Comparison of ENCODE assay signal across 8 cellular contexts in genomic region chrX:65451663-65452062, GRCh38.
DNase-seq lines count a peak whose midpoint lies in the region; ATAC-seq and TF ChIP-seq lines count a peak whose summit lies in the region.

No MANE protein-coding gene starts in this region.

- H3K36me3 ChIP-seq in DND-41 (ENCODE audit: insufficient read depth, low read length) (no peaks in the 10 kb centered on the region), psoas muscle (ENCODE audit: insufficient read depth in 1 of 2, low read depth in 1 of 2) (no peaks in the 10 kb centered on the region)

- H3K4me1 ChIP-seq in DND-41 (ENCODE audit: insufficient read depth, low read length): no peaks in the 10 kb centered on the region
- no peaks in the 10 kb centered on the region for H3K4me1 ChIP-seq in psoas muscle

- ATAC-seq in DND-41 (ENCODE audit: insufficient read depth, low read depth) (peak; percentile 58), psoas muscle (no peak), HG02970 (IDR thresholded peaks at IDR 0.05; ENCODE audit: low FRiP score, unreplicated experiment) (no peak)

- 44 to 48% (median 47%) methylated on average over 2 of the region's 2 CpGs for WGBS in psoas muscle, 3 donors

- H3K27ac ChIP-seq in 22Rv1 (no peak overlapping the region), DND-41 (ENCODE audit: low read length) (no peak overlapping the region), dorsolateral prefrontal cortex (no peak overlapping the region), psoas muscle (no peak overlapping the region)

- H3K9ac ChIP-seq in DND-41 (ENCODE audit: low read depth, low read length): no peak overlapping the region

- H2AFZ ChIP-seq in DND-41 (ENCODE audit: low read depth, low read length): no peak overlapping the region

- no peak overlapping the region for H3K4me2 ChIP-seq in DND-41 (ENCODE audit: insufficient read depth, low read length)

- H3K27me3 ChIP-seq in DND-41 (ENCODE audit: insufficient read depth, low read length, poor library complexity) (no peaks in the 10 kb centered on the region), dorsolateral prefrontal cortex (peaks cover 0 to 16% (median 0%) of the 10 kb centered on the region in 45 donors), psoas muscle (ENCODE audit: insufficient read depth in 3 of 3, low read length in 2 of 3) (peaks cover 0 to 3% (median 0%) of the 10 kb centered on the region in 3 donors)

- peak; percentile 60 for TF ChIP-seq CTCF in 22Rv1 (IDR thresholded peaks at IDR 0.05)
- TF ChIP-seq CTCF in DND-41 (IDR thresholded peaks at IDR 0.05; ENCODE audit: borderline replicate concordance, extremely low read depth, low read length, poor library complexity, severe bottlenecking): peak; percentile 67
- peak in 33 of 56 donors; percentile 7 to 44 (median 30) for TF ChIP-seq CTCF in dorsolateral prefrontal cortex (IDR thresholded peaks at IDR 0.05 in 54 of 56, conservative IDR thresholded peaks at IDR 0.05 in 2 of 56; ENCODE audit: low read depth in 1 of 56, partially characterized antibody in 56 of 56)
- TF ChIP-seq CTCF in psoas muscle (IDR thresholded peaks at IDR 0.05): peak; percentile 12

- H4K20me1 ChIP-seq in DND-41 (ENCODE audit: insufficient read depth, low read length): no peaks in the 10 kb centered on the region

- peak; percentile 44 for DNase-seq in DND-41
- peak; percentile 4 for DNase-seq in HCEC 1CT
- peak; percentile 2 for DNase-seq in NCI-H526 treated with DMSO at 0.1 percent for 48 hours (lab: John Stamatoyannopoulos, UW)
- no peak for DNase-seq in dorsolateral prefrontal cortex
- DNase-seq in psoas muscle: no peak
- DNase-seq in activated T-cell treated with anti-CD3 and anti-CD28 coated beads for 4 hours: no peak

- intact Hi-C loops in dorsolateral prefrontal cortex (cut with DNase I) (no loop called here), psoas muscle (cut with DNase I) (no loop called here)

- H3K79me2 ChIP-seq in DND-41 (ENCODE audit: insufficient read depth, low read length): no peaks in the 10 kb centered on the region

- H3K4me3 ChIP-seq in DND-41 (ENCODE audit: low read depth in 1 of 2, low read length in 2 of 2): no peak overlapping the region
- no peak overlapping the region for H3K4me3 ChIP-seq in dorsolateral prefrontal cortex
- no peak overlapping the region for H3K4me3 ChIP-seq in psoas muscle

- H3K9me3 ChIP-seq in DND-41 (ENCODE audit: insufficient read depth, low read length, severe bottlenecking): peaks cover 8% of the 10 kb centered on the region
- no peaks in the 10 kb centered on the region for H3K9me3 ChIP-seq in psoas muscle

Comparison
In these comparisons a context has a peak if more than half of its experiments do, and no peak if none do; other contexts are left out.
1. CTCF ChIP-seq: peak in every context shown above with its lines; median percentile 67 in DND-41; 60 in 22Rv1; 30 in dorsolateral prefrontal cortex; 12 in psoas muscle.
2. DNase-seq: peak in DND-41 (single experiment), HCEC 1CT (single experiment) and NCI-H526 treated with DMSO at 0.1 percent for 48 hours (single experiment); none in dorsolateral prefrontal cortex (0 of 10), psoas muscle (0 of 2) and activated T-cell treated with anti-CD3 and anti-CD28 coated beads for 4 hours (single experiment).